In genomic region chr16:2156025-2156848, GRCh38 we compare ENCODE assay signal across 1 cellular context.
TF ChIP-seq lines count a peak whose summit lies in the region.

No MANE protein-coding gene starts in this region.

TF ChIP-seq in HepG2, 621 proteins besides CTCF, POLR2A, EP300 and RAD21 (continued from another document):
- no peak for TF ChIP-seq ZHX2 (IDR thresholded peaks at IDR 0.05; ENCODE audit: low read depth)
- TF ChIP-seq ZHX2 (CRISPR knock-in tag; IDR thresholded peaks at IDR 0.05; ENCODE audit: borderline replicate concordance): no peak
- TF ChIP-seq PHB2 (IDR thresholded peaks at IDR 0.05; ENCODE audit: partially characterized antibody): no peak
- TF ChIP-seq SRSF1 (optimal IDR thresholded peaks at IDR 0.05; ENCODE audit: low read depth, low read length): no peak
- TF ChIP-seq ZNF569 (CRISPR knock-in tag; IDR thresholded peaks at IDR 0.05; ENCODE audit: borderline replicate concordance): no peak
- TF ChIP-seq ZNF703 (CRISPR knock-in tag; IDR thresholded peaks at IDR 0.05; ENCODE audit: borderline replicate concordance): no peak
- no peak for TF ChIP-seq CBX5 (CRISPR knock-in tag; IDR thresholded peaks at IDR 0.05; ENCODE audit: borderline replicate concordance)
- TF ChIP-seq ZSCAN31 (CRISPR knock-in tag; IDR thresholded peaks at IDR 0.05; ENCODE audit: low read depth): 0 out of 2 replicates have a peak, but pooled peaks have one; percentile 7
- no peak for TF ChIP-seq CBFB (CRISPR knock-in tag; IDR thresholded peaks at IDR 0.05)
- 0 out of 2 replicates have a peak, but pooled peaks have one; percentile 6 for TF ChIP-seq MEIS1 (CRISPR knock-in tag; IDR thresholded peaks at IDR 0.05; ENCODE audit: borderline replicate concordance)
- TF ChIP-seq CCDC6 (CRISPR knock-in tag; IDR thresholded peaks at IDR 0.05): no peak
- TF ChIP-seq ZNF598 (CRISPR knock-in tag; IDR thresholded peaks at IDR 0.05; ENCODE audit: borderline replicate concordance): no peak
- no peak for TF ChIP-seq TFDP1 (CRISPR knock-in tag; IDR thresholded peaks at IDR 0.05; ENCODE audit: borderline replicate concordance)
